Comparison of ENCODE assay signal across 1 cellular context in the genomic region with DNA sequence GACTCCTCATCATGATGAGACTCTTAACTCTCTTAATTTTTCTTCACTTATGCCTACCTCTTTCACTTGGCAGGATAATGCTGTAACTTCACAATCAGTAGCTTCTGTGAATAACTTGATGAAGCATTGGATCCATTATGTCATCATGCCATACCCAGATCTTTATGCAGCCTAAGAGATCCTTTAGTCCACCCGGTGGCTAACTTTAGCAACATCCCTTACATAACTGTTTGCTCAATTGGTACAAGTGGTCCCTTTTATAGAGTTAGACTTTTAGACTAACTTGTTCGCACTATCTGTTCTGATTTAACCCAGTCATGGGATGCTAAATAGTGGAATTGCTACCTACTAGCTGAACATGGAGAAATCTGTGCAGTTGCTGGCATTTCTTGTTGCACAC.
TF ChIP-seq lines count a peak whose summit lies in the region.

No MANE protein-coding gene starts in this region.

TF ChIP-seq in SK-N-SH, 30 proteins besides CTCF, POLR2A, EP300 and RAD21 (continued from another document):
- TF ChIP-seq EZH2phosphoT487 (IDR thresholded peaks at IDR 0.05; ENCODE audit: borderline replicate concordance, low read depth): no peak
- TF ChIP-seq RFX5 (IDR thresholded peaks at IDR 0.05; ENCODE audit: low read length): no peak
- TF ChIP-seq RXRA (IDR thresholded peaks at IDR 0.05; ENCODE audit: borderline replicate concordance, low read depth): no peak
- TF ChIP-seq, protein P1, sequence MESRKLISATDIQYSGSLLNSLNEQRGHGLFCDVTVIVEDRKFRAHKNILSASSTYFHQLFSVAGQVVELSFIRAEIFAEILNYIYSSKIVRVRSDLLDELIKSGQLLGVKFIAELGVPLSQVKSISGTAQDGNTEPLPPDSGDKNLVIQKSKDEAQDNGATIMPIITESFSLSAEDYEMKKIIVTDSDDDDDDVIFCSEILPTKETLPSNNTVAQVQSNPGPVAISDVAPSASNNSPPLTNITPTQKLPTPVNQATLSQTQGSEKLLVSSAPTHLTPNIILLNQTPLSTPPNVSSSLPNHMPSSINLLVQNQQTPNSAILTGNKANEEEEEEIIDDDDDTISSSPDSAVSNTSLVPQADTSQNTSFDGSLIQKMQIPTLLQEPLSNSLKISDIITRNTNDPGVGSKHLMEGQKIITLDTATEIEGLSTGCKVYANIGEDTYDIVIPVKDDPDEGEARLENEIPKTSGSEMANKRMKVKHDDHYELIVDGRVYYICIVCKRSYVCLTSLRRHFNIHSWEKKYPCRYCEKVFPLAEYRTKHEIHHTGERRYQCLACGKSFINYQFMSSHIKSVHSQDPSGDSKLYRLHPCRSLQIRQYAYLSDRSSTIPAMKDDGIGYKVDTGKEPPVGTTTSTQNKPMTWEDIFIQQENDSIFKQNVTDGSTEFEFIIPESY (IDR thresholded peaks at IDR 0.05; ENCODE audit: borderline replicate concordance, low read depth): no peak
- TF ChIP-seq, protein P2, sequence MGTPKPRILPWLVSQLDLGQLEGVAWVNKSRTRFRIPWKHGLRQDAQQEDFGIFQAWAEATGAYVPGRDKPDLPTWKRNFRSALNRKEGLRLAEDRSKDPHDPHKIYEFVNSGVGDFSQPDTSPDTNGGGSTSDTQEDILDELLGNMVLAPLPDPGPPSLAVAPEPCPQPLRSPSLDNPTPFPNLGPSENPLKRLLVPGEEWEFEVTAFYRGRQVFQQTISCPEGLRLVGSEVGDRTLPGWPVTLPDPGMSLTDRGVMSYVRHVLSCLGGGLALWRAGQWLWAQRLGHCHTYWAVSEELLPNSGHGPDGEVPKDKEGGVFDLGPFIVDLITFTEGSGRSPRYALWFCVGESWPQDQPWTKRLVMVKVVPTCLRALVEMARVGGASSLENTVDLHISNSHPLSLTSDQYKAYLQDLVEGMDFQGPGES (IDR thresholded peaks at IDR 0.05; ENCODE audit: low read depth, low read length): no peak
- no peak for TF ChIP-seq YY1 (IDR thresholded peaks at IDR 0.05; ENCODE audit: low read depth)
- TF ChIP-seq, protein P3, sequence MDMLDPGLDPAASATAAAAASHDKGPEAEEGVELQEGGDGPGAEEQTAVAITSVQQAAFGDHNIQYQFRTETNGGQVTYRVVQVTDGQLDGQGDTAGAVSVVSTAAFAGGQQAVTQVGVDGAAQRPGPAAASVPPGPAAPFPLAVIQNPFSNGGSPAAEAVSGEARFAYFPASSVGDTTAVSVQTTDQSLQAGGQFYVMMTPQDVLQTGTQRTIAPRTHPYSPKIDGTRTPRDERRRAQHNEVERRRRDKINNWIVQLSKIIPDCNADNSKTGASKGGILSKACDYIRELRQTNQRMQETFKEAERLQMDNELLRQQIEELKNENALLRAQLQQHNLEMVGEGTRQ (IDR thresholded peaks at IDR 0.05; ENCODE audit: borderline replicate concordance, low read depth, low read length): no peak
- TF ChIP-seq, protein P4, sequence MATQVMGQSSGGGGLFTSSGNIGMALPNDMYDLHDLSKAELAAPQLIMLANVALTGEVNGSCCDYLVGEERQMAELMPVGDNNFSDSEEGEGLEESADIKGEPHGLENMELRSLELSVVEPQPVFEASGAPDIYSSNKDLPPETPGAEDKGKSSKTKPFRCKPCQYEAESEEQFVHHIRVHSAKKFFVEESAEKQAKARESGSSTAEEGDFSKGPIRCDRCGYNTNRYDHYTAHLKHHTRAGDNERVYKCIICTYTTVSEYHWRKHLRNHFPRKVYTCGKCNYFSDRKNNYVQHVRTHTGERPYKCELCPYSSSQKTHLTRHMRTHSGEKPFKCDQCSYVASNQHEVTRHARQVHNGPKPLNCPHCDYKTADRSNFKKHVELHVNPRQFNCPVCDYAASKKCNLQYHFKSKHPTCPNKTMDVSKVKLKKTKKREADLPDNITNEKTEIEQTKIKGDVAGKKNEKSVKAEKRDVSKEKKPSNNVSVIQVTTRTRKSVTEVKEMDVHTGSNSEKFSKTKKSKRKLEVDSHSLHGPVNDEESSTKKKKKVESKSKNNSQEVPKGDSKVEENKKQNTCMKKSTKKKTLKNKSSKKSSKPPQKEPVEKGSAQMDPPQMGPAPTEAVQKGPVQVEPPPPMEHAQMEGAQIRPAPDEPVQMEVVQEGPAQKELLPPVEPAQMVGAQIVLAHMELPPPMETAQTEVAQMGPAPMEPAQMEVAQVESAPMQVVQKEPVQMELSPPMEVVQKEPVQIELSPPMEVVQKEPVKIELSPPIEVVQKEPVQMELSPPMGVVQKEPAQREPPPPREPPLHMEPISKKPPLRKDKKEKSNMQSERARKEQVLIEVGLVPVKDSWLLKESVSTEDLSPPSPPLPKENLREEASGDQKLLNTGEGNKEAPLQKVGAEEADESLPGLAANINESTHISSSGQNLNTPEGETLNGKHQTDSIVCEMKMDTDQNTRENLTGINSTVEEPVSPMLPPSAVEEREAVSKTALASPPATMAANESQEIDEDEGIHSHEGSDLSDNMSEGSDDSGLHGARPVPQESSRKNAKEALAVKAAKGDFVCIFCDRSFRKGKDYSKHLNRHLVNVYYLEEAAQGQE (IDR thresholded peaks at IDR 0.05; ENCODE audit: low read depth, low read length): no peak
TF ChIP-seq in SK-N-SH: peak in this region for 0.
